In genomic region chr20:59891581-59891980, GRCh38 we compare ENCODE assay signal across 19 cellular contexts.
"Had no signal": no experiment of that assay in that cellular context is flagged by ENCODE, and none has a peak within 500 bp of the region (broad histone marks: within the 10 kb centered on the region; RNA-seq: fewer than 3 reads in every experiment).

No MANE protein-coding gene starts in this region.

- H3K27ac ChIP-seq: body of pancreas, esophagus squamous epithelium, hepatocyte, lower lobe of right lung, sigmoid colon, spleen, upper lobe of right lung had no signal

- DNase-seq: activated CD4-positive, alpha-beta T cell treated with anti-CD3 and anti-CD28 coated beads, Interleukin-2, amount 50 U/mL, for 1 hour; activated CD8-positive, alpha-beta memory T cell treated with anti-CD3 and anti-CD28 coated beads, Interleukin-2, amount 50 U/mL, for 4 hours; activated naive CD4-positive, alpha-beta T cell treated with anti-CD3 and anti-CD28 coated beads for 36 hours; activated T-cell treated with anti-CD3 and anti-CD28 coated beads, Interleukin-2, amount 50 U/mL, for 4 hours; body of pancreas; dermis blood vessel endothelial cell; effector memory CD4-positive, alpha-beta T cell; esophagus squamous epithelium; left colon; lower lobe of right lung; nephron progenitor cell; nucleus accumbens; sigmoid colon; spleen; stimulated activated CD4-positive, alpha-beta T cell treated with anti-CD3 and anti-CD28 coated beads, Interleukin-4, amount 100 ng/mL, for 4 hours; stimulated activated naive B cell treated with anti-CD40 and anti-IgM and Interleukin-4, amounts not matched to agents 10 μg/mL and 1 μg/mL and 100 μg/mL, for 72 hours; upper lobe of right lung had no signal

- ATAC-seq: activated CD4-positive, CD25-positive, alpha-beta regulatory T cell treated with anti-CD3 and anti-CD28 coated beads, Interleukin-2, amount 50 U/mL, for 24 hours; activated T-cell treated with anti-CD3 and anti-CD28 coated beads, Interleukin-2, amount 50 U/mL, for 4 hours; body of pancreas; left colon; lower lobe of right lung; upper lobe of right lung had no signal
